8 cellular contexts compared by ENCODE assay signal in genomic region chr16:83802135-83802534, GRCh38. TPM values are rescaled to one million over a fixed set of nuclear protein-coding genes. Genes with fewer than 3 reads are reported as not detected.
DNase-seq lines count a peak whose midpoint lies in the region; ATAC-seq lines count a peak whose summit lies in the region.

No MANE protein-coding gene starts in this region.

- peaks cover 4 to 11% (median 9%) of the 10 kb centered on the region in 7 donors for H3K4me1 Mint-ChIP-seq in naive thymus-derived CD4-positive, alpha-beta T cell

- H3K36me3 Mint-ChIP-seq in naive thymus-derived CD4-positive, alpha-beta T cell: no peaks in the 10 kb centered on the region

- H3K4me3 ChIP-seq in duodenal mucosa (ENCODE audit: low read depth in 1 of 2, low read length in 2 of 2): peak overlapping the region; percentile 34 to 57
- no peak overlapping the region for H3K4me3 ChIP-seq in naive thymus-derived CD4-positive, alpha-beta T cell (ENCODE audit: low read length)

- POLR2A ChIA-PET in naive thymus-derived CD4-positive, alpha-beta T cell (lab: Charles Lee): no interaction called here

- H3K9me3 Mint-ChIP-seq in naive thymus-derived CD4-positive, alpha-beta T cell: peaks cover 0 to 1% (median 0%) of the 10 kb centered on the region in 11 donors

- H3K9ac ChIP-seq in duodenal mucosa (ENCODE audit: low read depth in 1 of 2, low read length in 2 of 2): peak overlapping the region in 1 of 2 donors; percentile 50

- H3K27ac ChIP-seq in duodenal mucosa (ENCODE audit: low read depth, low read length): peak overlapping the region; percentile 74
- H3K27ac ChIP-seq in naive thymus-derived CD4-positive, alpha-beta T cell (ENCODE audit: low read depth, low read length): no peak overlapping the region

- intact Hi-C loops in naive thymus-derived CD4-positive, alpha-beta T cell (cut with micrococcal nuclease): no loop called here
- intact Hi-C loops in posterior cingulate gyrus (cut with DNase I): no loop called here

- peaks cover 19 to 34% (median 25%) of the 10 kb centered on the region in 5 donors for H3K27me3 Mint-ChIP-seq in naive thymus-derived CD4-positive, alpha-beta T cell

- no peaks in the 10 kb centered on the region for H3K36me3 ChIP-seq in duodenal mucosa (ENCODE audit: control insufficient read depth in 1 of 2, insufficient read depth in 2 of 2, low read length in 2 of 2)
- H3K36me3 ChIP-seq in naive thymus-derived CD4-positive, alpha-beta T cell (ENCODE audit: control insufficient read depth in 2 of 3, insufficient read depth in 3 of 3, low read length in 3 of 3): no peaks in the 10 kb centered on the region

- ATAC-seq in HG03280 (IDR thresholded peaks at IDR 0.05; ENCODE audit: unreplicated experiment): peak; percentile 72
- ATAC-seq in naive thymus-derived CD4-positive, alpha-beta T cell: peak; percentile 32
- no peak for ATAC-seq in GM18502 (IDR thresholded peaks at IDR 0.05; ENCODE audit: poor library complexity, unreplicated experiment)

- CTCF ChIA-PET in naive thymus-derived CD4-positive, alpha-beta T cell (lab: Charles Lee): no interaction called here

- H3K27ac Mint-ChIP-seq in naive thymus-derived CD4-positive, alpha-beta T cell: no peak overlapping the region

- no peak overlapping the region for H3K4me3 Mint-ChIP-seq in naive thymus-derived CD4-positive, alpha-beta T cell

- H3K9me3 ChIP-seq in duodenal mucosa (ENCODE audit: control insufficient read depth in 1 of 2, low read length in 2 of 2): no peaks in the 10 kb centered on the region
- no peaks in the 10 kb centered on the region for H3K9me3 ChIP-seq in naive thymus-derived CD4-positive, alpha-beta T cell (ENCODE audit: control insufficient read depth in 2 of 3, low read length in 3 of 3)

- no peaks in the 10 kb centered on the region for H3K27me3 ChIP-seq in duodenal mucosa (ENCODE audit: control insufficient read depth in 1 of 2, insufficient read depth in 2 of 2, low read length in 2 of 2)
- no peaks in the 10 kb centered on the region for H3K27me3 ChIP-seq in naive thymus-derived CD4-positive, alpha-beta T cell (ENCODE audit: control insufficient read depth in 2 of 2, insufficient read depth in 2 of 2, low read length in 2 of 2)

- H3K4me1 ChIP-seq in duodenal mucosa (ENCODE audit: control insufficient read depth in 1 of 2, insufficient read depth in 2 of 2, low read length in 2 of 2): peaks cover under 1 to 5% of the 10 kb centered on the region in 2 donors
- peaks cover 0 to under 1% of the 10 kb centered on the region in 2 donors for H3K4me1 ChIP-seq in naive thymus-derived CD4-positive, alpha-beta T cell (ENCODE audit: control insufficient read depth in 2 of 2, insufficient read depth in 2 of 2, low read length in 2 of 2)

- DNase-seq in ELR (ENCODE audit: low read depth) (peak; percentile 83), 8988T (no peak), posterior cingulate gyrus (no peak), NCI-H146 treated with DMSO at 0.1 percent for 48 hours (lab: John Stamatoyannopoulos, UW; ENCODE audit: unreplicated experiment) (no peak)
- DNase-seq in naive thymus-derived CD4-positive, alpha-beta T cell: no peak

RNA-seq across cellular contexts. Expression of gene HSBP1, which starts 5.6 kb away (rescaled TPM):
- total RNA-seq in naive thymus-derived CD4-positive, alpha-beta T cell: 10 to 100 TPM; 20.6 to 78.3 (median 32.3) TPM
- polyA plus RNA-seq in naive thymus-derived CD4-positive, alpha-beta T cell: 10 to 100 TPM in 1 of 2 donors, 1 to 10 TPM in 1; 5.9 to 28.3 TPM
